ENCODE assay signal across 9 cellular contexts in the genomic region with DNA sequence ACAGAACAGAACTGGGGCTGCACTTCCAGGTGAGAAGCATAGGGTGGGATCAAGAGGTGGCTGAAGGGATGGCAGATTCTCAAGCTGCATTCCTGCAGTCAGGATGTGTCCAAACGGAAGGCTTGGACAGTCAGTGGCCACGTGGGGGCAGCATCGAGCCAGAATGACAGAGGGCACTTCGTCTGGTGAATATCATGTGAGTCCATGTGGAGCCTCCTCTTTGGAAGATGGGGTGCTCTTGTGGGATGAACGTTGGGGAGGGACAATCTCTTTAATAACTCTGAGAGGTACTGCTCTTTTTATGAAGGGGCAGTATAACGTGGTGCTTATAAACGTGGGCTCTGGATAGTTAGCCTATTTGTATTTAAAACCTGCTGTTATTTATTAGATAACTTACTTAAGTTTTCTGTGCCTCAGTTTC.
DNase-seq lines count a peak whose midpoint lies in the region; ATAC-seq and TF ChIP-seq lines count a peak whose summit lies in the region.
"Had no signal": no experiment of that assay in that cellular context is flagged by ENCODE, and none has a peak within 500 bp of the region (broad histone marks: within the 10 kb centered on the region; RNA-seq: fewer than 3 reads in every experiment).

No MANE protein-coding gene starts in this region.

- peak; percentile 87 for TF ChIP-seq CTCF in CD14-positive monocyte (IDR thresholded peaks at IDR 0.05)
- TF ChIP-seq CTCF in colonic mucosa (IDR thresholded peaks at IDR 0.05): peak; percentile 74
- peak in 1 of 3 donors; percentile 81 for TF ChIP-seq CTCF in lower leg skin (IDR thresholded peaks at IDR 0.05)

- no peaks in the 10 kb centered on the region for H3K27me3 ChIP-seq in colonic mucosa

- POLR2A ChIA-PET in activated CD4-positive, alpha-beta T cell treated with anti-CD3 and anti-CD28 coated beads, Interleukin-2, amount 10 ng/mL, durations not matched to agents 7 days and 5 days (lab: Charles Lee): interaction anchor here (0.6 kb wide), 1 partner anchor 218 kb away, joined by 3 read pairs; no protein-coding TSS in a partner anchor

- 6 to 7% methylated on average over 7 of the region's 7 CpGs for WGBS in lower leg skin, 2 donors

- H3K4me1 ChIP-seq in colonic mucosa: no peaks in the 10 kb centered on the region

- peak; percentile 60 for DNase-seq in CD14-positive monocyte (ENCODE audit: low spot score)
- peak; percentile 42 for DNase-seq in NCI-H2171 treated with DMSO at 0.1 percent for 48 hours (lab: John Stamatoyannopoulos, UW)
- peak; percentile 73 for DNase-seq in activated CD4-positive, alpha-beta T cell treated with anti-CD3 and anti-CD28 coated beads, Interleukin-2, amount 10 ng/mL, durations not matched to agents 7 days and 5 days
- peak; percentile 89 for DNase-seq in colonic mucosa
- DNase-seq in lower leg skin (ENCODE audit: low spot score in 2 of 2): peak; percentile 71 to 96
- peak; percentile 51 for DNase-seq in stimulated activated CD8-positive, alpha-beta memory T cell treated with anti-CD3 and anti-CD28 coated beads, Interleukin-12 subunit alpha, Interleukin-12 subunit beta, amount 100 ng/mL, for 1 hour (ENCODE audit: low read depth)

- H3K36me3 ChIP-seq in colonic mucosa: no peaks in the 10 kb centered on the region

- H3K4me3 ChIP-seq in colonic mucosa: no peak overlapping the region
- H3K4me3 ChIP-seq in lower leg skin (ENCODE audit: low read depth, poor library complexity, severe bottlenecking): no peak overlapping the region

- H3K4me3 Mint-ChIP-seq in CD14-positive monocyte: no peak overlapping the region
- H3K4me3 Mint-ChIP-seq in activated CD4-positive, alpha-beta T cell treated with anti-CD3 and anti-CD28 coated beads, Interleukin-2, amount 10 ng/mL, durations not matched to agents 7 days and 5 days: no peak overlapping the region
- H3K4me3 Mint-ChIP-seq: IgD-negative memory B cell had no signal

- no peaks in the 10 kb centered on the region for H3K36me3 Mint-ChIP-seq in CD14-positive monocyte
- no peaks in the 10 kb centered on the region for H3K36me3 Mint-ChIP-seq in activated CD4-positive, alpha-beta T cell treated with anti-CD3 and anti-CD28 coated beads, Interleukin-2, amount 10 ng/mL, durations not matched to agents 7 days and 5 days (ENCODE audit: low read depth)

- H3K9ac ChIP-seq in colonic mucosa (ENCODE audit: low read depth in 2 of 2, low read length in 2 of 2): no peak overlapping the region

- peaks cover 2% of the 10 kb centered on the region for H3K4me1 Mint-ChIP-seq in CD14-positive monocyte
- no peaks in the 10 kb centered on the region for H3K4me1 Mint-ChIP-seq in activated CD4-positive, alpha-beta T cell treated with anti-CD3 and anti-CD28 coated beads, Interleukin-2, amount 10 ng/mL, durations not matched to agents 7 days and 5 days

- H3K27me3 Mint-ChIP-seq in CD14-positive monocyte (ENCODE audit: low read depth in 3 of 3): peaks cover 1 to 15% (median 13%) of the 10 kb centered on the region in 3 donors
- H3K27me3 Mint-ChIP-seq in activated CD4-positive, alpha-beta T cell treated with anti-CD3 and anti-CD28 coated beads, Interleukin-2, amount 10 ng/mL, durations not matched to agents 7 days and 5 days: peaks cover 3% of the 10 kb centered on the region

- TF ChIP-seq POLR2A in lower leg skin (IDR thresholded peaks at IDR 0.05): no peak

- intact Hi-C loops in CD14-positive monocyte (cut with micrococcal nuclease) (loop anchor here (5.0 kb wide), 1 partner anchor 345 kb away; no protein-coding TSS in a partner anchor), colonic mucosa (cut with DNase I) (loop anchor here (10.0 kb wide), 2 partner anchors 577 to 797 kb away; no protein-coding TSS in a partner anchor), lower leg skin (cut with DNase I; ENCODE audit: low total_unique reads) (no loop called here)

- no peaks in the 10 kb centered on the region for H3K9me3 ChIP-seq in colonic mucosa

- CTCF ChIA-PET in activated CD4-positive, alpha-beta T cell treated with anti-CD3 and anti-CD28 coated beads, Interleukin-2, amount 10 ng/mL, durations not matched to agents 7 days and 5 days (lab: Charles Lee): interaction anchor here (0.6 kb wide), 2 partner anchors 186 to 256 kb away, joined by 3 read pairs; no protein-coding TSS in a partner anchor

- no peak overlapping the region for H3K27ac ChIP-seq in colonic mucosa

- H3K9me3 Mint-ChIP-seq in CD14-positive monocyte: no peaks in the 10 kb centered on the region
- H3K9me3 Mint-ChIP-seq in activated CD4-positive, alpha-beta T cell treated with anti-CD3 and anti-CD28 coated beads, Interleukin-2, amount 10 ng/mL, durations not matched to agents 7 days and 5 days: no peaks in the 10 kb centered on the region
- H3K9me3 Mint-ChIP-seq: IgD-negative memory B cell had no signal

- ATAC-seq in GM21825 (IDR thresholded peaks at IDR 0.05; ENCODE audit: unreplicated experiment) (peak; percentile 46), HG02623 (IDR thresholded peaks at IDR 0.05; ENCODE audit: unreplicated experiment) (no peak)

- no peak overlapping the region for H3K27ac Mint-ChIP-seq in CD14-positive monocyte
- no peak overlapping the region for H3K27ac Mint-ChIP-seq in activated CD4-positive, alpha-beta T cell treated with anti-CD3 and anti-CD28 coated beads, Interleukin-2, amount 10 ng/mL, durations not matched to agents 7 days and 5 days
- H3K27ac Mint-ChIP-seq: IgD-negative memory B cell had no signal
